Comparison of ENCODE assay signal across 2 cellular contexts in genomic region chr1:52820830-52821229, GRCh38. TPM values are rescaled to one million over a fixed set of nuclear protein-coding genes. Genes with fewer than 3 reads are reported as not detected.
"Had no signal": no experiment of that assay in that cellular context is flagged by ENCODE, and none has a peak within 500 bp of the region (broad histone marks: within the 10 kb centered on the region; RNA-seq: fewer than 3 reads in every experiment).

No MANE protein-coding gene starts in this region.

RNA-seq across cellular contexts. Expression of gene ZYG11A, which starts 21.7 kb away (rescaled TPM):
- total RNA-seq: HepG2, HT-29 had no signal
- polyA plus RNA-seq: HepG2 had no signal
